8 cellular contexts compared by ENCODE assay signal in genomic region chr7:97104719-97105129, GRCh38. TPM values are rescaled to one million over a fixed set of nuclear protein-coding genes. Genes with fewer than 3 reads are reported as not detected.
DNase-seq lines count a peak whose midpoint lies in the region; ATAC-seq and TF ChIP-seq lines count a peak whose summit lies in the region.

No MANE protein-coding gene starts in this region.

- H3K9me3 ChIP-seq in heart left ventricle: peaks cover 0 to 13% (median 0%) of the 10 kb centered on the region in 12 donors

- H3K4me1 ChIP-seq in heart left ventricle: peaks cover 0 to 7% (median 0%) of the 10 kb centered on the region in 12 donors

- intact Hi-C loops in heart left ventricle (cut with DNase I): loop anchor here (1.0 to 5.0 kb wide), 8 partner anchors 74 to 733 kb away; no protein-coding TSS in a partner anchor

- TF ChIP-seq CTCF in GM12875 (IDR thresholded peaks at IDR 0.05; ENCODE audit: borderline replicate concordance, insufficient read depth, low read depth, low read length): peak; percentile 65
- TF ChIP-seq CTCF in heart left ventricle (IDR thresholded peaks at IDR 0.05): peak; percentile 69 to 88 (median 82)

- H3K27ac ChIP-seq in heart left ventricle: no peak overlapping the region

- 0 to 4% (median 3%) methylated on average over 6 of the region's 6 CpGs for WGBS in heart left ventricle, 4 donors

- DNase-seq in NCI-H1417 (lab: John Stamatoyannopoulos, UW) (peak; percentile 64 to 85 (median 77)), T follicular helper cell (ENCODE audit: low read depth) (peak; percentile 30), heart left ventricle (peak; percentile 80 to 90 (median 83)), putamen (ENCODE audit: low spot score) (peak; percentile 74), cerebellar nuclear complex (lab: John Stamatoyannopoulos, UW) (no peak)
- DNase-seq in activated naive CD8-positive, alpha-beta T cell treated with anti-CD3 and anti-CD28 coated beads, Interleukin-2, amount 50 U/mL, for 16 hours (ENCODE audit: low read depth, low spot score): peak; percentile 17

- peaks cover 0 to 6% (median 0%) of the 10 kb centered on the region in 9 donors for H3K27me3 ChIP-seq in heart left ventricle

- no peak for TF ChIP-seq POLR2A in heart left ventricle (IDR thresholded peaks at IDR 0.05)

- ATAC-seq in HG02642 (IDR thresholded peaks at IDR 0.05; ENCODE audit: poor library complexity, unreplicated experiment) (peak; percentile 95), heart left ventricle (peak; percentile 86 to 96 (median 96))

- H3K4me3 ChIP-seq in GM12875 (ENCODE audit: low read depth, low read length): no peak overlapping the region
- H3K4me3 ChIP-seq in heart left ventricle: no peak overlapping the region

- H3K36me3 ChIP-seq in heart left ventricle: no peaks in the 10 kb centered on the region

RNA-seq across cellular contexts. Expression of gene SDHAF3, which starts 12.8 kb away (rescaled TPM):
- 10 to 100 TPM in 7 of 9 donors, 1 to 10 TPM in 2; 8.4 to 21.5 (median 18.0) TPM for total RNA-seq in heart left ventricle
- 10 to 100 TPM; 10.1 to 11.6 TPM for polyA plus RNA-seq in heart left ventricle

Comparison
In these comparisons a context has a peak if more than half of its experiments do, and no peak if none do; other contexts are left out.
1. DNase-seq: peak in NCI-H1417 (3 of 3), T follicular helper cell (single experiment), activated naive CD8-positive, alpha-beta T cell treated with anti-CD3 and anti-CD28 coated beads, Interleukin-2, amount 50 U/mL, for 16 hours (single experiment), heart left ventricle (5 of 5) and putamen (single experiment); none in cerebellar nuclear complex (0 of 2).